ENCODE assay signal across 1 cellular context in genomic region chr13:98050041-98050466, GRCh38.
A peak's percentile ranks its signal among the peaks of the same experiment; 100 is the strongest.
TF ChIP-seq lines count a peak whose summit lies in the region.

No MANE protein-coding gene starts in this region.

TF ChIP-seq in HepG2, 621 proteins besides CTCF, POLR2A, EP300 and RAD21 (continued from another document):
- no peak for TF ChIP-seq ZFYVE20 (CRISPR knock-in tag; IDR thresholded peaks at IDR 0.05; ENCODE audit: borderline replicate concordance, low read depth)
- peak; percentile 78 for TF ChIP-seq SAP130 (CRISPR knock-in tag; IDR thresholded peaks at IDR 0.05; ENCODE audit: low read depth)
- no peak for TF ChIP-seq GZF1 (CRISPR knock-in tag; IDR thresholded peaks at IDR 0.05)
- no peak for TF ChIP-seq DMAP1 (CRISPR knock-in tag; IDR thresholded peaks at IDR 0.05)
- no peak for TF ChIP-seq ZNF510 (CRISPR knock-in tag; IDR thresholded peaks at IDR 0.05; ENCODE audit: low read depth)
- no peak for TF ChIP-seq SRSF1 (optimal IDR thresholded peaks at IDR 0.05; ENCODE audit: low read depth, low read length)
- TF ChIP-seq ZNF33A (CRISPR knock-in tag; IDR thresholded peaks at IDR 0.05; ENCODE audit: borderline replicate concordance): no peak
- no peak for TF ChIP-seq FOXC1 (CRISPR knock-in tag; IDR thresholded peaks at IDR 0.05; ENCODE audit: borderline replicate concordance)
- no peak for TF ChIP-seq MZF1 (CRISPR knock-in tag; IDR thresholded peaks at IDR 0.05; ENCODE audit: borderline replicate concordance)
- TF ChIP-seq SALL1 (CRISPR knock-in tag; IDR thresholded peaks at IDR 0.05): peak; percentile 93
- no peak for TF ChIP-seq ZNF253 (CRISPR knock-in tag; IDR thresholded peaks at IDR 0.05; ENCODE audit: borderline replicate concordance)
- no peak for TF ChIP-seq PCBP1 (IDR thresholded peaks at IDR 0.05; ENCODE audit: borderline replicate concordance, low read depth, low read length)
- no peak for TF ChIP-seq ZNF335 (CRISPR knock-in tag; IDR thresholded peaks at IDR 0.05)
- TF ChIP-seq HNRNPH1 (optimal IDR thresholded peaks at IDR 0.05; ENCODE audit: low read depth, low read length): no peak
- TF ChIP-seq ZC3H4 (CRISPR knock-in tag; IDR thresholded peaks at IDR 0.05; ENCODE audit: borderline replicate concordance): no peak
- no peak for TF ChIP-seq NFKBIZ (CRISPR knock-in tag; IDR thresholded peaks at IDR 0.05)
- TF ChIP-seq ZNF20 (CRISPR knock-in tag; IDR thresholded peaks at IDR 0.05): no peak
- TF ChIP-seq ZNF776 (CRISPR knock-in tag; IDR thresholded peaks at IDR 0.05): no peak
- TF ChIP-seq ZNF660 (CRISPR knock-in tag; IDR thresholded peaks at IDR 0.05; ENCODE audit: borderline replicate concordance, low read depth): no peak
- no peak for TF ChIP-seq ZNF672 (CRISPR knock-in tag; IDR thresholded peaks at IDR 0.05)
- TF ChIP-seq XRCC5 (optimal IDR thresholded peaks at IDR 0.05; ENCODE audit: low read length): no peak
TF ChIP-seq in HepG2: peak in this region for 111.
